ENCODE assay signal across 1 cellular context in genomic region chr6:160520043-160520904, GRCh38.
TF ChIP-seq lines count a peak whose summit lies in the region.

No MANE protein-coding gene starts in this region.

TF ChIP-seq in HepG2, 621 proteins besides CTCF, POLR2A, EP300 and RAD21 (continued from another document and continues in another):
- peak; percentile 44; the same call in 1 of the 2 replicates for TF ChIP-seq CENPT (CRISPR knock-in tag; IDR thresholded peaks at IDR 0.05; ENCODE audit: low read depth)
- no peak for TF ChIP-seq AGO2 (optimal IDR thresholded peaks at IDR 0.05; ENCODE audit: low read depth, low read length)
- TF ChIP-seq ATRX (CRISPR knock-in tag; IDR thresholded peaks at IDR 0.05; ENCODE audit: borderline replicate concordance) = no peak
- TF ChIP-seq ZNF17 (CRISPR knock-in tag; IDR thresholded peaks at IDR 0.05) = no peak
- no peak for TF ChIP-seq ZNF878 (CRISPR knock-in tag; IDR thresholded peaks at IDR 0.05)
- TF ChIP-seq YEATS4 (CRISPR knock-in tag; IDR thresholded peaks at IDR 0.05; ENCODE audit: borderline replicate concordance) = peak; percentile 71
- peak; percentile 71; the same call in 1 of the 2 replicates for TF ChIP-seq HES4 (CRISPR knock-in tag; IDR thresholded peaks at IDR 0.05; ENCODE audit: borderline replicate concordance)
- TF ChIP-seq FOXP4 (CRISPR knock-in tag; IDR thresholded peaks at IDR 0.05) = peak; percentile 34; the same call in 1 of the 2 replicates
- no peak; the same call in 1 of the 2 replicates for TF ChIP-seq FIP1L1 (IDR thresholded peaks at IDR 0.05; ENCODE audit: borderline replicate concordance, insufficient read depth, low read depth, low read length)
- TF ChIP-seq PREB (CRISPR knock-in tag; IDR thresholded peaks at IDR 0.05) = 0 out of 2 replicates have a peak, but pooled peaks have one; percentile 55
- TF ChIP-seq, protein P1, sequence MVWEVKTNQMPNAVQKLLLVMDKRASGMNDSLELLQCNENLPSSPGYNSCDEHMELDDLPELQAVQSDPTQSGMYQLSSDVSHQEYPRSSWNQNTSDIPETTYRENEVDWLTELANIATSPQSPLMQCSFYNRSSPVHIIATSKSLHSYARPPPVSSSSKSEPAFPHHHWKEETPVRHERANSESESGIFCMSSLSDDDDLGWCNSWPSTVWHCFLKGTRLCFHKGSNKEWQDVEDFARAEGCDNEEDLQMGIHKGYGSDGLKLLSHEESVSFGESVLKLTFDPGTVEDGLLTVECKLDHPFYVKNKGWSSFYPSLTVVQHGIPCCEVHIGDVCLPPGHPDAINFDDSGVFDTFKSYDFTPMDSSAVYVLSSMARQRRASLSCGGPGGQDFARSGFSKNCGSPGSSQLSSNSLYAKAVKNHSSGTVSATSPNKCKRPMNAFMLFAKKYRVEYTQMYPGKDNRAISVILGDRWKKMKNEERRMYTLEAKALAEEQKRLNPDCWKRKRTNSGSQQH (CRISPR knock-in tag; IDR thresholded peaks at IDR 0.05; ENCODE audit: low read depth) = no peak
- no peak for TF ChIP-seq PRDM10 (CRISPR knock-in tag; IDR thresholded peaks at IDR 0.05; ENCODE audit: low read depth)
- no peak for TF ChIP-seq SIN3B (IDR thresholded peaks at IDR 0.05; ENCODE audit: low read length)
- TF ChIP-seq, protein P2, sequence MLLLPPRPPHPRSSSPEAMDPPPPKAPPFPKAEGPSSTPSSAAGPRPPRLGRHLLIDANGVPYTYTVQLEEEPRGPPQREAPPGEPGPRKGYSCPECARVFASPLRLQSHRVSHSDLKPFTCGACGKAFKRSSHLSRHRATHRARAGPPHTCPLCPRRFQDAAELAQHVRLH (CRISPR knock-in tag; IDR thresholded peaks at IDR 0.05; ENCODE audit: borderline replicate concordance, low read depth) = no peak
- TF ChIP-seq CAMTA2 (CRISPR knock-in tag; IDR thresholded peaks at IDR 0.05; ENCODE audit: borderline replicate concordance) = no peak
- no peak; the same call in 1 of the 2 replicates for TF ChIP-seq ZNF3 (CRISPR knock-in tag; IDR thresholded peaks at IDR 0.05)
- TF ChIP-seq NR2F6 (IDR thresholded peaks at IDR 0.05) = no peak
- no peak for TF ChIP-seq NR2F6 (CRISPR knock-in tag; IDR thresholded peaks at IDR 0.05)
- TF ChIP-seq ZNF572 (CRISPR knock-in tag; IDR thresholded peaks at IDR 0.05) = no peak
- no peak for TF ChIP-seq U2AF1 (optimal IDR thresholded peaks at IDR 0.05; ENCODE audit: low read depth, low read length)
- 0 out of 2 replicates have a peak, but pooled peaks have one; percentile 26 for TF ChIP-seq EED (CRISPR knock-in tag; IDR thresholded peaks at IDR 0.05)
- TF ChIP-seq, protein P3, sequence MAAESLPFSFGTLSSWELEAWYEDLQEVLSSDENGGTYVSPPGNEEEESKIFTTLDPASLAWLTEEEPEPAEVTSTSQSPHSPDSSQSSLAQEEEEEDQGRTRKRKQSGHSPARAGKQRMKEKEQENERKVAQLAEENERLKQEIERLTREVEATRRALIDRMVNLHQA (CRISPR knock-in tag; IDR thresholded peaks at IDR 0.05) = no peak
- 0 out of 2 replicates have a peak, but pooled peaks have one; percentile 24 for TF ChIP-seq HOMEZ (CRISPR knock-in tag; IDR thresholded peaks at IDR 0.05; ENCODE audit: low read depth)
- TF ChIP-seq ZNF30 (CRISPR knock-in tag; IDR thresholded peaks at IDR 0.05) = peak; percentile 74; the same call in 1 of the 2 replicates
- no peak for TF ChIP-seq ZFYVE20 (CRISPR knock-in tag; IDR thresholded peaks at IDR 0.05; ENCODE audit: borderline replicate concordance, low read depth)
- no peak for TF ChIP-seq ZNF841 (CRISPR knock-in tag; IDR thresholded peaks at IDR 0.05; ENCODE audit: borderline replicate concordance)
- TF ChIP-seq GTF3A (CRISPR knock-in tag; conservative IDR thresholded peaks at IDR 0.05) = no peak
- TF ChIP-seq ZNF484 (CRISPR knock-in tag; IDR thresholded peaks at IDR 0.05; ENCODE audit: borderline replicate concordance, low read depth) = no peak
- no peak for TF ChIP-seq PRPF4 (IDR thresholded peaks at IDR 0.05; ENCODE audit: low read depth, low read length, poor library complexity, severe bottlenecking)
- peak; percentile 50 for TF ChIP-seq PHF21A (CRISPR knock-in tag; IDR thresholded peaks at IDR 0.05)
- 0 out of 2 replicates have a peak, but pooled peaks have one; percentile 13 for TF ChIP-seq RXRA (CRISPR knock-in tag; IDR thresholded peaks at IDR 0.05)
- no peak for TF ChIP-seq ZNF577 (CRISPR knock-in tag; IDR thresholded peaks at IDR 0.05; ENCODE audit: borderline replicate concordance, low read depth)
- TF ChIP-seq, protein P4, sequence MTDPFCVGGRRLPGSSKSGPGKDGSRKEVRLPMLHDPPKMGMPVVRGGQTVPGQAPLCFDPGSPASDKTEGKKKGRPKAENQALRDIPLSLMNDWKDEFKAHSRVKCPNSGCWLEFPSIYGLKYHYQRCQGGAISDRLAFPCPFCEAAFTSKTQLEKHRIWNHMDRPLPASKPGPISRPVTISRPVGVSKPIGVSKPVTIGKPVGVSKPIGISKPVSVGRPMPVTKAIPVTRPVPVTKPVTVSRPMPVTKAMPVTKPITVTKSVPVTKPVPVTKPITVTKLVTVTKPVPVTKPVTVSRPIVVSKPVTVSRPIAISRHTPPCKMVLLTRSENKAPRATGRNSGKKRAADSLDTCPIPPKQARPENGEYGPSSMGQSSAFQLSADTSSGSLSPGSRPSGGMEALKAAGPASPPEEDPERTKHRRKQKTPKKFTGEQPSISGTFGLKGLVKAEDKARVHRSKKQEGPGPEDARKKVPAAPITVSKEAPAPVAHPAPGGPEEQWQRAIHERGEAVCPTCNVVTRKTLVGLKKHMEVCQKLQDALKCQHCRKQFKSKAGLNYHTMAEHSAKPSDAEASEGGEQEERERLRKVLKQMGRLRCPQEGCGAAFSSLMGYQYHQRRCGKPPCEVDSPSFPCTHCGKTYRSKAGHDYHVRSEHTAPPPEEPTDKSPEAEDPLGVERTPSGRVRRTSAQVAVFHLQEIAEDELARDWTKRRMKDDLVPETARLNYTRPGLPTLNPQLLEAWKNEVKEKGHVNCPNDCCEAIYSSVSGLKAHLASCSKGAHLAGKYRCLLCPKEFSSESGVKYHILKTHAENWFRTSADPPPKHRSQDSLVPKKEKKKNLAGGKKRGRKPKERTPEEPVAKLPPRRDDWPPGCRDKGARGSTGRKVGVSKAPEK (CRISPR knock-in tag; IDR thresholded peaks at IDR 0.05; ENCODE audit: borderline replicate concordance) = peak; percentile 85; the same call in 1 of the 2 replicates
- TF ChIP-seq GZF1 (CRISPR knock-in tag; IDR thresholded peaks at IDR 0.05) = no peak
- TF ChIP-seq TRIM24 (CRISPR knock-in tag; IDR thresholded peaks at IDR 0.05) = no peak
- TF ChIP-seq, protein P5, sequence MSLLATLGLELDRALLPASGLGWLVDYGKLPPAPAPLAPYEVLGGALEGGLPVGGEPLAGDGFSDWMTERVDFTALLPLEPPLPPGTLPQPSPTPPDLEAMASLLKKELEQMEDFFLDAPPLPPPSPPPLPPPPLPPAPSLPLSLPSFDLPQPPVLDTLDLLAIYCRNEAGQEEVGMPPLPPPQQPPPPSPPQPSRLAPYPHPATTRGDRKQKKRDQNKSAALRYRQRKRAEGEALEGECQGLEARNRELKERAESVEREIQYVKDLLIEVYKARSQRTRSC (CRISPR knock-in tag; IDR thresholded peaks at IDR 0.05; ENCODE audit: low read depth) = 0 out of 2 replicates have a peak, but pooled peaks have one; percentile 23
- TF ChIP-seq ZNF704 (CRISPR knock-in tag; IDR thresholded peaks at IDR 0.05; ENCODE audit: borderline replicate concordance) = no peak
- TF ChIP-seq GPN1 (CRISPR knock-in tag; IDR thresholded peaks at IDR 0.05; ENCODE audit: borderline replicate concordance) = no peak
- peak; percentile 69; the same call in 1 of the 2 replicates for TF ChIP-seq TGIF2 (CRISPR knock-in tag; IDR thresholded peaks at IDR 0.05)
- TF ChIP-seq ZNF138 (CRISPR knock-in tag; IDR thresholded peaks at IDR 0.05; ENCODE audit: low read depth) = no peak
- TF ChIP-seq TBP (CRISPR knock-in tag; IDR thresholded peaks at IDR 0.05) = no peak
- no peak for TF ChIP-seq ZNF230 (CRISPR knock-in tag; IDR thresholded peaks at IDR 0.05)
- no peak for TF ChIP-seq KDM4B (CRISPR knock-in tag; IDR thresholded peaks at IDR 0.05)
- no peak for TF ChIP-seq ZNF317 (CRISPR knock-in tag; IDR thresholded peaks at IDR 0.05)
- TF ChIP-seq NFKB2 (CRISPR knock-in tag; IDR thresholded peaks at IDR 0.05; ENCODE audit: borderline replicate concordance) = peak; percentile 69; the same call in 1 of the 2 replicates
- peak; percentile 66; the same call in 1 of the 2 replicates for TF ChIP-seq ZFP90 (CRISPR knock-in tag; IDR thresholded peaks at IDR 0.05; ENCODE audit: borderline replicate concordance)
- TF ChIP-seq ZNF496 (CRISPR knock-in tag; IDR thresholded peaks at IDR 0.05; ENCODE audit: insufficient replicate concordance) = no peak
- peak; percentile 72; the same call in 1 of the 2 replicates for TF ChIP-seq ZNF446 (CRISPR knock-in tag; IDR thresholded peaks at IDR 0.05)
- no peak for TF ChIP-seq ZNF136 (CRISPR knock-in tag; IDR thresholded peaks at IDR 0.05; ENCODE audit: low read depth)
- no peak for TF ChIP-seq RORA (CRISPR knock-in tag; IDR thresholded peaks at IDR 0.05)
- TF ChIP-seq ZNF615 (CRISPR knock-in tag; IDR thresholded peaks at IDR 0.05; ENCODE audit: borderline replicate concordance) = no peak
- TF ChIP-seq ZNF124 (CRISPR knock-in tag; IDR thresholded peaks at IDR 0.05) = no peak
- no peak for TF ChIP-seq TERF1 (CRISPR knock-in tag; IDR thresholded peaks at IDR 0.05)
